ENCODE assay signal across 9 cellular contexts in the genomic region with DNA sequence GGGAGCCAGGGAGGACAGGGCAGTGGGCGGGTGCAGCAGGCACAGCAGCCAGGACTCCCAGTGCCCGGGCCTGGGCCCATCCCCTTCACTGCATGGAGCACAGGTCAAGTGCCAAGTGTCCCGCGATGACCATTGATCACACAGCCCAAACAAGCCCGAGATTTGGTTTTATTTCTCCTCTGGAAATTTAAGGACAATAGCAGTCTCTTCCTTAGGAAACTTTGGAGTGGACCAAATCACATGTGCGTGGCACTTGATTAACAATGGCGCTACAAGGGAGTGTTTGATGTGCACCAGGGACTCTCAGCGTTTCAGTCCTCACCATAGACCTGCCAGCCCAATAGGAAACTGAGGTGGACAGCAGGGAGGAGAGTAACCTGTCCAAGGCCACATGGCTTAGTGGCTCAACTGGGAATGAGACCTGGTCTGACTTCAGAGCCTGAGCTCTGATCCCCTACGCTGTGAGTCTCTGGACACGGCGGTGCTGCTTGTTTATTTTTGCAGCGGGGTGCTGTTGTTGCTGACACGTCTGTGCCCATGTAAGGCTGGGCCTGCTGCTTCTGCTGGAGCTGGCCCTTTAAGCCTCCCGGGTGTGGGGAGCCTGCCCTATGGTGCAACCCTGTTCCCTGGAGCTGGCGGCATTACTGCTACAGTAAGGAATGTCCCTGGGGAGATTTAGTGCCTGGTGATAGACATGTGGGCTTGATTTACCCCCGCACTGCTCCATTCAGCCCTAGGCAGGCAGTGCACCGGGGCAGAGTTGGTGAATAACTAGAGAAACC.
DNase-seq lines count a peak whose midpoint lies in the region; ATAC-seq, FAIRE-seq and TF ChIP-seq lines count a peak whose summit lies in the region.
"Had no signal": no experiment of that assay in that cellular context is flagged by ENCODE, and none has a peak within 500 bp of the region (broad histone marks: within the 10 kb centered on the region; RNA-seq: fewer than 3 reads in every experiment).

No MANE protein-coding gene starts in this region.

- no peaks in the 10 kb centered on the region for H3K9me3 ChIP-seq in osteoblast (ENCODE audit: low read depth, low read length)

- ATAC-seq in HG02981 (IDR thresholded peaks at IDR 0.05; ENCODE audit: unreplicated experiment) (no peak), HG02642 (IDR thresholded peaks at IDR 0.05; ENCODE audit: poor library complexity, unreplicated experiment) (no peak)

- FAIRE-seq in D721Med (lab: Jason Lieb, UNC) = no peak

- no peak for TF ChIP-seq CTCF in D721Med (IDR thresholded peaks at IDR 0.05; ENCODE audit: insufficient read depth, missing control alignments)
- TF ChIP-seq CTCF in osteoblast (IDR thresholded peaks at IDR 0.05; ENCODE audit: extremely low read depth, low read depth, low read length) = no peak

- H3K4me1 ChIP-seq in osteoblast (ENCODE audit: insufficient read depth, low read length) = peaks cover 25% of the 10 kb centered on the region

- H3K27me3 ChIP-seq in osteoblast (ENCODE audit: insufficient read depth, low read length) = no peaks in the 10 kb centered on the region

- H3K27ac ChIP-seq in osteoblast (ENCODE audit: low read depth, low read length) = peak overlapping the region; percentile 61

- peak overlapping the region; percentile 58 for H3K4me2 ChIP-seq in osteoblast (ENCODE audit: insufficient read depth, low read length)

- no peaks in the 10 kb centered on the region for H3K36me3 ChIP-seq in osteoblast (ENCODE audit: insufficient read depth, low read length)

- DNase-seq in D721Med (ENCODE audit: insufficient read length, low spot score) (peak; percentile 53), NCI-H69 (lab: John Stamatoyannopoulos, UW) (peak; percentile 80), fibroblast of gingiva (ENCODE audit: low read depth) (peak; percentile 99), osteoblast (ENCODE audit: insufficient read length, low spot score, missing footprints) (peak; percentile 98), COR-L47 (lab: John Stamatoyannopoulos, UW) (no peak)
- DNase-seq in stimulated activated CD4-positive, alpha-beta T cell treated with anti-CD3 and anti-CD28 coated beads, Interleukin-15, amount 100 ng/mL, for 24 hours = no peak
- DNase-seq: naive B cell had no signal

- no peaks in the 10 kb centered on the region for H3K79me2 ChIP-seq in osteoblast (ENCODE audit: insufficient read depth, low read length)

- H3K4me3 ChIP-seq in osteoblast (ENCODE audit: insufficient read depth, low read length) = no peak overlapping the region

- H4K20me1 ChIP-seq in osteoblast (ENCODE audit: insufficient read depth, low read length) = no peaks in the 10 kb centered on the region

- H2AFZ ChIP-seq in osteoblast (ENCODE audit: low read length) = peak overlapping the region; percentile 79

Comparison
In these comparisons a context has a peak if more than half of its experiments do, and no peak if none do; other contexts are left out.
1. DNase-seq: peak in D721Med (single experiment), NCI-H69 (single experiment), fibroblast of gingiva (single experiment) and osteoblast (single experiment); none in COR-L47 (single experiment) and stimulated activated CD4-positive, alpha-beta T cell treated with anti-CD3 and anti-CD28 coated beads, Interleukin-15, amount 100 ng/mL, for 24 hours (single experiment).